Comparison of ENCODE assay signal across 8 cellular contexts in genomic region chr19:11505504-11506100, GRCh38. TPM values are rescaled to one million over a fixed set of nuclear protein-coding genes. Genes with fewer than 3 reads are reported as not detected.
DNase-seq lines count a peak whose midpoint lies in the region; ATAC-seq and TF ChIP-seq lines count a peak whose summit lies in the region.

Gene ZNF653 (minus strand): TSS chr19:11505839. CDS start chr19:11505786, 53 bp downstream.

- H3K79me2 ChIP-seq in osteoblast (ENCODE audit: insufficient read depth, low read length), result no peaks in the 10 kb centered on the region

- H2AFZ ChIP-seq in osteoblast (ENCODE audit: low read length), result peak within 1 kb of the TSS; percentile 96

- peak within 1 kb of the TSS; percentile 74 for H3K27ac ChIP-seq in osteoblast (ENCODE audit: low read depth, low read length)
- peak within 1 kb of the TSS; percentile 90 to 98 for H3K27ac ChIP-seq in thoracic aorta

- H3K36me3 ChIP-seq in GM06990 (ENCODE audit: control insufficient read depth, insufficient read depth, low read length) (peaks cover 3% of the 10 kb centered on the region), osteoblast (ENCODE audit: insufficient read depth, low read length) (no peaks in the 10 kb centered on the region), thoracic aorta (no peaks in the 10 kb centered on the region)

- no peaks in the 10 kb centered on the region for H4K20me1 ChIP-seq in osteoblast (ENCODE audit: insufficient read depth, low read length)

- H3K4me1 ChIP-seq in osteoblast (ENCODE audit: insufficient read depth, low read length), result peaks cover 6% of the 10 kb centered on the region
- H3K4me1 ChIP-seq in thoracic aorta (ENCODE audit: control insufficient read depth in 1 of 2, low read depth in 2 of 2), result peaks cover 0 to 14% of the 10 kb centered on the region in 2 donors

- TF ChIP-seq CTCF in GM06990 (IDR thresholded peaks at IDR 0.05; ENCODE audit: insufficient read depth, low read length, poor library complexity, severe bottlenecking) (no peak), osteoblast (IDR thresholded peaks at IDR 0.05; ENCODE audit: extremely low read depth, low read depth, low read length) (no peak), thoracic aorta (IDR thresholded peaks at IDR 0.05) (no peak)

- H3K4me2 ChIP-seq in osteoblast (ENCODE audit: insufficient read depth, low read length), result peak within 1 kb of the TSS; percentile 94

- H3K4me3 ChIP-seq in GM06990 (replicated peaks; ENCODE audit: low read depth, low read length) (peak within 1 kb of the TSS; percentile 83), osteoblast (ENCODE audit: insufficient read depth, low read length) (peak within 1 kb of the TSS; percentile 88), thoracic aorta (peak within 1 kb of the TSS; percentile 96)

- H3K27me3 ChIP-seq in GM06990 (replicated peaks; ENCODE audit: control insufficient read depth, insufficient read depth, low read length) (no peaks in the 10 kb centered on the region), osteoblast (ENCODE audit: insufficient read depth, low read length) (no peaks in the 10 kb centered on the region), thoracic aorta (replicated peaks; ENCODE audit: insufficient read depth) (no peaks in the 10 kb centered on the region)

- DNase-seq in GM06990 (ENCODE audit: extremely low read depth, insufficient read length) (peak; percentile 91), NCI-H1048 (lab: John Stamatoyannopoulos, UW) (peak; percentile 94), glomerular visceral epithelial cell (ENCODE audit: extremely low spot score) (peak; percentile 96), osteoblast (ENCODE audit: insufficient read length, low spot score, missing footprints) (peak; percentile 100), thoracic aorta (ENCODE audit: low spot score) (peak; percentile 60)
- peak; percentile 91 for DNase-seq in activated naive CD4-positive, alpha-beta T cell treated with anti-CD3 and anti-CD28 coated beads, Interleukin-2, amount 50 U/mL, for 16 hours

- peak; percentile 60 for ATAC-seq in HG02571 (IDR thresholded peaks at IDR 0.05; ENCODE audit: unreplicated experiment)
- peak; percentile 68 for ATAC-seq in SK-N-SH treated with all-trans-retinoic acid at 6 μM for 48 hours
- ATAC-seq in thoracic aorta (ENCODE audit: insufficient number of reproducible peaks, low FRiP score, low read depth), result peak; percentile 84

- H3K9me3 ChIP-seq in osteoblast (ENCODE audit: low read depth, low read length) (no peaks in the 10 kb centered on the region), thoracic aorta (no peaks in the 10 kb centered on the region)

TF ChIP-seq in SK-N-SH treated with all-trans-retinoic acid at 6 μM for 48 hours, 23 proteins besides CTCF, POLR2A, EP300 and RAD21:
- peak; percentile 69; the same call in 1 of the 2 replicates for TF ChIP-seq ESRRG (CRISPR knock-in tag; IDR thresholded peaks at IDR 0.05)
- TF ChIP-seq GLIS3 (CRISPR knock-in tag; IDR thresholded peaks at IDR 0.05), result peak; percentile 54; the same call in 1 of the 2 replicates
- TF ChIP-seq TOX (CRISPR knock-in tag; IDR thresholded peaks at IDR 0.05; ENCODE audit: borderline replicate concordance), result no peak
- TF ChIP-seq RARB (CRISPR knock-in tag; IDR thresholded peaks at IDR 0.05), result no peak
- TF ChIP-seq ZC3H10 (CRISPR knock-in tag; IDR thresholded peaks at IDR 0.05), result 0 out of 2 replicates have a peak, but pooled peaks have one; percentile 32
- no peak for TF ChIP-seq SNAI2 (CRISPR knock-in tag; IDR thresholded peaks at IDR 0.05)
- peak; percentile 55; the same call in 1 of the 2 replicates for TF ChIP-seq TSHZ2 (CRISPR knock-in tag; IDR thresholded peaks at IDR 0.05)
TF ChIP-seq in SK-N-SH treated with all-trans-retinoic acid at 6 μM for 48 hours: peak in this region for 4.

RNA-seq across cellular contexts. Expression of gene ZNF653, which starts in this region (rescaled TPM):
- total RNA-seq in osteoblast (2.9 and 3.5 TPM in 2 replicates), thoracic aorta (10 to 100 TPM in 1 of 2 donors, 1 to 10 TPM in 1; 5.4 to 25.0 TPM)

Comparison
In these comparisons a context has a peak if more than half of its experiments do, and no peak if none do; other contexts are left out.
1. Peak in every context shown above with its lines: DNase-seq, ATAC-seq, H3K4me3 ChIP-seq and H3K27ac ChIP-seq.